Comparison of ENCODE assay signal across 14 cellular contexts in the genomic region with DNA sequence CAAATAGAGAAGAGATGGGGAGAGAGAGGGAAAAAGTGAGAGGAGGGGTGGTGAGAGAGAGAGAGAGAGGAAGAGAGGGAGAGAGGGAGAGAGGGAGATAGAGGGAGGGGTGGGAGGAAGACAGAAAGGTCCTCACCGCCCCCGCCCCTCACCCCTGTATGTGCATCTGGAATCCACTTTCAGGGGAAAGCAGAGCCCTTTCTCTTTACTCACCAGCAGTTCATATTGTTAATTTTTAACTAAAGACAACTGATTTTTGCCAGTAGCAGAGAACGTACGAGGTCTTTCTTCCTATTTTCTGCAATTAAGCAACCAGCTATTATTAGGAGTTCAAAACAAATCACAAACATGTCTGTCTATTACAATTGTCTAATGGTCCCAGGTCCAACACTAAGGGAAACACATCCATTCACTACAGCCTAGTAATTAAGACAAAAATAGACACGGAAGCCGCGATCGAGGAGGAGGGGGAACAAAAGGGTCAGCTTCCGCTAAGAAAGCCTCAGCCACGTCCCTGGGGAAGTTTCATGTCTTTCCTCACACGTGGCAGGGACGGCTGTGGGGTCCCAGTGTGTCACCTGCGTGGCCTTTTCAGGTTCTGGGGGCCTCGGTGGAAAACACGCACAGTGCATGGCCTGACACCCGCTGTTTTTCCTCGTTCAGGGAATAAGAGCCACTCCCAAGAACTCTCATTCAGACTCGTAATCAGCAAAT.
DNase-seq lines count a peak whose midpoint lies in the region; ATAC-seq and TF ChIP-seq lines count a peak whose summit lies in the region.
"Had no signal": no experiment of that assay in that cellular context is flagged by ENCODE, and none has a peak within 500 bp of the region (broad histone marks: within the 10 kb centered on the region; RNA-seq: fewer than 3 reads in every experiment).

No MANE protein-coding gene starts in this region.

- H3K27me3 ChIP-seq in lower lobe of right lung (ENCODE audit: low read depth) = no peaks in the 10 kb centered on the region
- H3K27me3 ChIP-seq: ovary had no signal

- H3K27ac Mint-ChIP-seq in type B pancreatic cell = no peak overlapping the region
- H3K27ac Mint-ChIP-seq in activated CD8-positive, alpha-beta memory T cell treated with anti-CD3 and anti-CD28 coated beads, Interleukin-2, amount 10 ng/mL, durations not matched to agents 7 days and 5 days = no peak overlapping the region
- H3K27ac Mint-ChIP-seq: T-helper 1 cell treated with Interleukin-12 subunit alpha and Interleukin-12 subunit beta and Interleukin-4 antibody, amounts not matched to agents 30 μg/mL and 1 μg/mL, for 36 hours had no signal

- H3K36me3 ChIP-seq in lower lobe of right lung = no peaks in the 10 kb centered on the region
- H3K36me3 ChIP-seq: ovary had no signal

- peak in 1 of 2 donors; percentile 25 for ATAC-seq in lower lobe of right lung
- ATAC-seq in activated CD8-positive, alpha-beta memory T cell treated with anti-CD3 and anti-CD28 coated beads, Interleukin-2, amount 10 ng/mL, durations not matched to agents 7 days and 5 days = no peak

- H3K27me3 Mint-ChIP-seq in type B pancreatic cell = peaks cover 9% of the 10 kb centered on the region
- H3K27me3 Mint-ChIP-seq in activated CD8-positive, alpha-beta memory T cell treated with anti-CD3 and anti-CD28 coated beads, Interleukin-2, amount 10 ng/mL, durations not matched to agents 7 days and 5 days = no peaks in the 10 kb centered on the region

- DNase-seq in NOMO-1 treated with DMSO at 0.1 percent for 48 hours (lab: John Stamatoyannopoulos, UW; ENCODE audit: unreplicated experiment) (peak; percentile 0), NOMO-1 (lab: John Stamatoyannopoulos, UW; ENCODE audit: unreplicated experiment in 2 of 2) (no peak), astrocyte of the hippocampus (ENCODE audit: low read depth, low spot score) (peak; percentile 8), lower lobe of right lung (no peak), type B pancreatic cell (ENCODE audit: extremely low spot score, unreplicated experiment) (peak; percentile 55), NCI-H510A treated with DMSO at 0.1 percent for 48 hours (lab: John Stamatoyannopoulos, UW) (no peak)
- DNase-seq in activated CD8-positive, alpha-beta memory T cell treated with anti-CD3 and anti-CD28 coated beads, Interleukin-2, amount 50 U/mL, for 48 hours = no peak
- no peak for DNase-seq in activated CD8-positive, alpha-beta memory T cell treated with anti-CD3 and anti-CD28 coated beads, Interleukin-2, amount 10 ng/mL, durations not matched to agents 7 days and 5 days
- DNase-seq: ACHN; activated naive CD4-positive, alpha-beta T cell; Karpas-422; ovary; stimulated activated CD4-positive, alpha-beta T cell treated with anti-CD3 and anti-CD28 coated beads, Interleukin-4, amount 100 ng/mL, for 4 hours had no signal

- CTCF ChIA-PET in activated CD8-positive, alpha-beta memory T cell treated with anti-CD3 and anti-CD28 coated beads, Interleukin-2, amount 10 ng/mL, durations not matched to agents 7 days and 5 days (lab: Charles Lee) = no interaction called here

- no peaks in the 10 kb centered on the region for H3K9me3 Mint-ChIP-seq in type B pancreatic cell
- no peaks in the 10 kb centered on the region for H3K9me3 Mint-ChIP-seq in activated CD8-positive, alpha-beta memory T cell treated with anti-CD3 and anti-CD28 coated beads, Interleukin-2, amount 10 ng/mL, durations not matched to agents 7 days and 5 days (ENCODE audit: low read depth)
- H3K9me3 Mint-ChIP-seq: T-helper 1 cell treated with Interleukin-12 subunit alpha and Interleukin-12 subunit beta and Interleukin-4 antibody, amounts not matched to agents 30 μg/mL and 1 μg/mL, for 36 hours had no signal

- no peaks in the 10 kb centered on the region for H3K36me3 Mint-ChIP-seq in type B pancreatic cell
- H3K36me3 Mint-ChIP-seq in activated CD8-positive, alpha-beta memory T cell treated with anti-CD3 and anti-CD28 coated beads, Interleukin-2, amount 10 ng/mL, durations not matched to agents 7 days and 5 days = no peaks in the 10 kb centered on the region

- intact Hi-C loops in lower lobe of right lung (cut with DNase I) = no loop called here

- H3K27ac ChIP-seq in lower lobe of right lung = peak overlapping the region; percentile 36
- H3K27ac ChIP-seq: ovary had no signal

- H3K9me3 ChIP-seq in lower lobe of right lung = no peaks in the 10 kb centered on the region
- H3K9me3 ChIP-seq: ovary had no signal

- peak overlapping the region; percentile 31 for H3K4me3 ChIP-seq in lower lobe of right lung
- H3K4me3 ChIP-seq: ovary had no signal

- peaks cover 7% of the 10 kb centered on the region for H3K4me1 Mint-ChIP-seq in type B pancreatic cell (ENCODE audit: unreplicated experiment)
- peaks cover 5% of the 10 kb centered on the region for H3K4me1 Mint-ChIP-seq in activated CD8-positive, alpha-beta memory T cell treated with anti-CD3 and anti-CD28 coated beads, Interleukin-2, amount 10 ng/mL, durations not matched to agents 7 days and 5 days

- TF ChIP-seq CTCF in lower lobe of right lung (IDR thresholded peaks at IDR 0.05) = no peak
- no peak for TF ChIP-seq CTCF in type B pancreatic cell (conservative IDR thresholded peaks at IDR 0.05)

- no peak overlapping the region for H3K4me3 Mint-ChIP-seq in type B pancreatic cell
- H3K4me3 Mint-ChIP-seq in activated CD8-positive, alpha-beta memory T cell treated with anti-CD3 and anti-CD28 coated beads, Interleukin-2, amount 10 ng/mL, durations not matched to agents 7 days and 5 days = no peak overlapping the region
- H3K4me3 Mint-ChIP-seq: T-helper 1 cell treated with Interleukin-12 subunit alpha and Interleukin-12 subunit beta and Interleukin-4 antibody, amounts not matched to agents 30 μg/mL and 1 μg/mL, for 36 hours had no signal

- peaks cover 10% of the 10 kb centered on the region for H3K4me1 ChIP-seq in lower lobe of right lung

Comparison
In these comparisons a context has a peak if more than half of its experiments do, and no peak if none do; other contexts are left out.
1. DNase-seq: peak in NOMO-1 treated with DMSO at 0.1 percent for 48 hours (single experiment), astrocyte of the hippocampus (single experiment) and type B pancreatic cell (single experiment); none in NOMO-1 (0 of 2), lower lobe of right lung (single experiment), activated CD8-positive, alpha-beta memory T cell treated with anti-CD3 and anti-CD28 coated beads, Interleukin-2, amount 50 U/mL, for 48 hours (single experiment), activated CD8-positive, alpha-beta memory T cell treated with anti-CD3 and anti-CD28 coated beads, Interleukin-2, amount 10 ng/mL, durations not matched to agents 7 days and 5 days (single experiment) and NCI-H510A treated with DMSO at 0.1 percent for 48 hours (single experiment).